In genomic region chr16:84924339-84925091, GRCh38 we compare ENCODE assay signal across 14 cellular contexts.
A peak's percentile ranks its signal among the peaks of the same experiment; 100 is the strongest.
DNase-seq lines count a peak whose midpoint lies in the region; ATAC-seq and TF ChIP-seq lines count a peak whose summit lies in the region.
"Had no signal": no experiment of that assay in that cellular context is flagged by ENCODE, and none has a peak within 500 bp of the region (broad histone marks: within the 10 kb centered on the region; RNA-seq: fewer than 3 reads in every experiment).

No MANE protein-coding gene starts in this region.

- H3K27ac ChIP-seq in heart right ventricle (peak overlapping the region in 8 of 10 donors; percentile 25 to 85 (median 75)), neural progenitor cell (no peak overlapping the region), stomach smooth muscle (ENCODE audit: low read length) (peak overlapping the region; percentile 31)
- H3K27ac ChIP-seq: SK-N-MC, thoracic aorta had no signal

- H3K4me3 ChIP-seq in heart right ventricle (no peak overlapping the region), neural progenitor cell (no peak overlapping the region), stomach smooth muscle (ENCODE audit: low read length in 2 of 2) (peak overlapping the region in 1 of 2 donors; percentile 29)
- H3K4me3 ChIP-seq: SK-N-MC, thoracic aorta had no signal

- no peaks in the 10 kb centered on the region for H4K20me1 ChIP-seq in neural progenitor cell (ENCODE audit: low read depth)

- H3K27me3 ChIP-seq in heart right ventricle = no peaks in the 10 kb centered on the region
- H3K27me3 ChIP-seq in neural progenitor cell = no peaks in the 10 kb centered on the region
- no peaks in the 10 kb centered on the region for H3K27me3 ChIP-seq in stomach smooth muscle (ENCODE audit: control insufficient read depth in 1 of 2, insufficient read depth in 2 of 2, low read length in 2 of 2)

- H3K36me3 Mint-ChIP-seq in WTC11 = no peaks in the 10 kb centered on the region
- no peaks in the 10 kb centered on the region for H3K36me3 Mint-ChIP-seq in neural progenitor cell

- H3K9me3 ChIP-seq in heart right ventricle (no peaks in the 10 kb centered on the region), neural progenitor cell (ENCODE audit: low read depth) (no peaks in the 10 kb centered on the region), stomach smooth muscle (ENCODE audit: control insufficient read depth in 2 of 2, low read length in 2 of 2) (no peaks in the 10 kb centered on the region)
- H3K9me3 ChIP-seq: thoracic aorta had no signal

- no peaks in the 10 kb centered on the region for H3F3A ChIP-seq in neural progenitor cell (ENCODE audit: low read depth)

- H3K79me2 ChIP-seq in neural progenitor cell (ENCODE audit: low read depth) = no peaks in the 10 kb centered on the region

- TF ChIP-seq CTCF in WTC11 (IDR thresholded peaks at IDR 0.05) (no peak), heart right ventricle (IDR thresholded peaks at IDR 0.05) (no peak), neural progenitor cell (IDR thresholded peaks at IDR 0.05) (no peak), GM10248 (IDR thresholded peaks at IDR 0.05; ENCODE audit: control extremely low read depth, extremely low read depth, low read depth, missing control alignments) (no peak)

- H3K4me1 ChIP-seq in heart right ventricle = peaks cover 10 to 68% (median 56%) of the 10 kb centered on the region in 9 donors
- no peaks in the 10 kb centered on the region for H3K4me1 ChIP-seq in neural progenitor cell
- H3K4me1 ChIP-seq in stomach smooth muscle (ENCODE audit: control insufficient read depth, insufficient read depth, low read length) = peaks cover 36% of the 10 kb centered on the region

- H3K36me3 ChIP-seq in heart right ventricle (no peaks in the 10 kb centered on the region), neural progenitor cell (no peaks in the 10 kb centered on the region), stomach smooth muscle (ENCODE audit: control insufficient read depth in 2 of 2, insufficient read depth in 2 of 2, low read length in 2 of 2) (no peaks in the 10 kb centered on the region)
- H3K36me3 ChIP-seq: thoracic aorta had no signal

- H3K9ac ChIP-seq in neural progenitor cell (no peak overlapping the region), stomach smooth muscle (ENCODE audit: low read length in 2 of 2) (no peak overlapping the region)

- intact Hi-C loops in heart right ventricle (cut with DNase I) = loop anchor here in 7 of 10 donors (1.0 to 5.0 kb wide), 6 partner anchors 28 to 92 kb away; no protein-coding TSS in a partner anchor

- DNase-seq in WTC11 (ENCODE audit: low spot score) (no peak), heart right ventricle (peak; percentile 71 to 74), neural progenitor cell (ENCODE audit: low spot score) (no peak), T-helper 2 cell (no peak), GM10248 (ENCODE audit: extremely low spot score) (no peak)
- DNase-seq: HCEC 1CT, NCI-H524 treated with DMSO at 0.1 percent for 48 hours had no signal

- no peak overlapping the region for H3K4me2 ChIP-seq in neural progenitor cell

- H3K9me3 Mint-ChIP-seq in WTC11 (no peaks in the 10 kb centered on the region), neural progenitor cell (peaks cover 2% of the 10 kb centered on the region)
- H3K9me3 Mint-ChIP-seq: dendritic cell treated with granulocyte-macrophage colony-stimulating factor and Interleukin-4, amounts not matched to agents 40 ng/mL and 50 ng/mL, for 4 days had no signal

- CTCF ChIA-PET in WTC11 (lab: Charles Lee) = interaction anchor here (0.5 to 6.7 kb wide), 41 partner anchors 9 to 414 kb away, joined by 3 to 139 read pairs (median 4); partner anchors contain the start of gene CRISPLD2
- CTCF ChIA-PET in GM10248 (lab: Yijun Ruan, JAX) = interaction anchor here (0.7 to 6.6 kb wide), 13 partner anchors 9 to 171 kb away, joined by 3 to 89 read pairs (median 4); partner anchors contain the start of gene CRISPLD2

- ATAC-seq in WTC11 = peak; percentile 16; the same call in 1 of the 2 replicates
- peak; percentile 23 to 67 (median 45) for ATAC-seq in heart right ventricle
- ATAC-seq in GM21723 (IDR thresholded peaks at IDR 0.05; ENCODE audit: unreplicated experiment) = no peak
- no peak for ATAC-seq in GM21515 (IDR thresholded peaks at IDR 0.05; ENCODE audit: unreplicated experiment)

- POLR2A ChIA-PET in WTC11 (lab: Charles Lee) = interaction anchor here (0.5 kb wide), 1 partner anchor 373 kb away, joined by 4 read pairs; no protein-coding TSS in a partner anchor
- POLR2A ChIA-PET in GM10248 (lab: Yijun Ruan, JAX) = no interaction called here

- no peak overlapping the region for H3K4me3 Mint-ChIP-seq in WTC11
- H3K4me3 Mint-ChIP-seq in neural progenitor cell = no peak overlapping the region
- H3K4me3 Mint-ChIP-seq: activated CD4-positive, alpha-beta T cell treated with anti-CD3 and anti-CD28 coated beads for 36 hours; dendritic cell treated with granulocyte-macrophage colony-stimulating factor and Interleukin-4, amounts not matched to agents 40 ng/mL and 50 ng/mL, for 4 days had no signal

- H3K4me1 Mint-ChIP-seq in WTC11 (peaks cover 14% of the 10 kb centered on the region), neural progenitor cell (peaks cover 20% of the 10 kb centered on the region)
- H3K4me1 Mint-ChIP-seq: activated CD4-positive, alpha-beta T cell treated with anti-CD3 and anti-CD28 coated beads for 36 hours had no signal

- peak overlapping the region; percentile 15 for H2AFZ ChIP-seq in neural progenitor cell (replicated peaks)

- WGBS in heart right ventricle, 2 donors = 59 to 68% methylated on average over 23 of the region's 23 CpGs

- no peak overlapping the region for H3K27ac Mint-ChIP-seq in WTC11
- no peak overlapping the region for H3K27ac Mint-ChIP-seq in neural progenitor cell
- H3K27ac Mint-ChIP-seq: activated CD4-positive, alpha-beta T cell treated with anti-CD3 and anti-CD28 coated beads for 36 hours; dendritic cell treated with granulocyte-macrophage colony-stimulating factor and Interleukin-4, amounts not matched to agents 40 ng/mL and 50 ng/mL, for 4 days had no signal

- no peaks in the 10 kb centered on the region for H3K27me3 Mint-ChIP-seq in WTC11 (ENCODE audit: low read depth)
- peaks cover 20% of the 10 kb centered on the region for H3K27me3 Mint-ChIP-seq in neural progenitor cell (ENCODE audit: insufficient read depth, low read depth)
- H3K27me3 Mint-ChIP-seq: activated CD4-positive, alpha-beta T cell treated with anti-CD3 and anti-CD28 coated beads for 36 hours; dendritic cell treated with granulocyte-macrophage colony-stimulating factor and Interleukin-4, amounts not matched to agents 40 ng/mL and 50 ng/mL, for 4 days had no signal

TF ChIP-seq in WTC11, 78 proteins besides CTCF, POLR2A, EP300 and RAD21:
- TF ChIP-seq RORB (CRISPR knock-in tag; IDR thresholded peaks at IDR 0.05) = no peak
- TF ChIP-seq NR1H2 (CRISPR knock-in tag; IDR thresholded peaks at IDR 0.05) = no peak
- no peak for TF ChIP-seq FOXJ3 (CRISPR knock-in tag; IDR thresholded peaks at IDR 0.05; ENCODE audit: borderline replicate concordance)
- TF ChIP-seq ZNF416 (CRISPR knock-in tag; IDR thresholded peaks at IDR 0.05) = no peak
- TF ChIP-seq NFYB (CRISPR knock-in tag; conservative IDR thresholded peaks at IDR 0.05; ENCODE audit: low read depth) = peak; percentile 28; the same call in 1 of the 2 replicates
TF ChIP-seq in WTC11: peak in this region for 1.

Comparison
In these comparisons a context has a peak if more than half of its experiments do, and no peak if none do; other contexts are left out.
1. ATAC-seq: peak in WTC11 (single experiment) and heart right ventricle (8 of 8); none in GM21723 (single experiment) and GM21515 (single experiment).
2. DNase-seq: peak in heart right ventricle (2 of 2); none in WTC11 (single experiment), neural progenitor cell (single experiment), T-helper 2 cell (0 of 5) and GM10248 (single experiment).